ENCODE assay signal across 7 cellular contexts in the genomic region with DNA sequence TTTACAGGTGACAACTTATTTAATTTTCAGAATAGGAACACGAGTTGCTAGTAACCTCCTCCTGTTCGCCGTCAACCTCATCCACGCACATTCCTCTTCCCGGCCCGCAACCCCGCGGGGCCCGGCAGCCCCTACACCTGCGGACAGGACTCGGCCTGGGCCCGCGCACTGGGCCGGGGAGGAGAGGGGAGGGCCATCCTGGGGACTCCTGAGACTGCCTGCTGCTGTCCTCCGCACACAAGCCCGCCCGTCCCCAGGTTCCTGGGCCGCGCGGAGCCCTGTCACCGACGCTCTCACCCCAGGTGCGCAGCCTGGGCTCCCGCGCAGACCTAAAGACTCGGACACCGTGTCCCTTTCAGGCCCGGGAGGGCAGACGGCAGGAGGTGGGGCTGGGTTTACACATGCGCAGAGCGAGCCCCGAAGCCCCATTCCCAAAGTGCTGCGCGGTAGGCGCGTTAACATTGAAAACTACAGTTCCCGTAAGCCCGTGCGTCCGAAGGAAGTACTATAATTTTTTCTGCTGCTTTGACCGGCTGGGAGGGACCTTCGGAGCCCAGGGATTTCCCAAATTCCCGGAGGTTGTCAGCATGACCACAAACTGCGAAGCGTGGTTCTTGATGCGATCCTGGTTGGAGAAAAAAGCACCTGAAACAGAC.
DNase-seq lines count a peak whose midpoint lies in the region; ATAC-seq and TF ChIP-seq lines count a peak whose summit lies in the region.
"Not testable (repeated sequence)": the region's sequence is repeated elsewhere in the genome, so short reads cannot be mapped to it uniquely, and the experiment has no call there.

No MANE protein-coding gene starts in this region.

- not testable (repeated sequence) for H3K27me3 Mint-ChIP-seq in MCF 10A (ENCODE audit: insufficient read depth, unreplicated experiment)

- H3K4me3 ChIP-seq in WERI-Rb-1 (ENCODE audit: low read depth, low read length), result peak overlapping the region; percentile 48
- peak overlapping the region; percentile 49 for H3K4me3 ChIP-seq in iPS-18a (ENCODE audit: low read length)
- H3K4me3 ChIP-seq in skeletal muscle cell (ENCODE audit: low read depth, low read length), result peak overlapping the region; percentile 47

- H3K27ac ChIP-seq in WERI-Rb-1; iPS-18a (ENCODE audit: low read length): not testable (repeated sequence)

- H3K4me1 Mint-ChIP-seq in MCF 10A (ENCODE audit: insufficient read depth, unreplicated experiment), result not testable (repeated sequence)

- intact Hi-C loops in MCF 10A (cut with micrococcal nuclease), result not testable (repeated sequence)

- not testable (repeated sequence) for H3K36me3 ChIP-seq in WERI-Rb-1; iPS-18a (ENCODE audit: control insufficient read depth, low read depth, low read length)

- DNase-seq in NCI-H2227 (lab: John Stamatoyannopoulos, UW; ENCODE audit: unreplicated experiment) (peak; percentile 82), WERI-Rb-1 (peak; percentile 91), MCF 10A (ENCODE audit: unreplicated experiment) (peak; percentile 85)
- DNase-seq in skeletal muscle cell (ENCODE audit: low read depth), result not testable (repeated sequence)

- not testable (repeated sequence) for BruUV-seq in MCF 10A (replicated peaks; lab: Mats Ljungman, UMichigan)

- H3K4me1 ChIP-seq in iPS-18a (ENCODE audit: control insufficient read depth, low read depth, low read length), result not testable (repeated sequence)

- H3K9ac ChIP-seq in iPS-18a (ENCODE audit: low read length), result not testable (repeated sequence)

- not testable (repeated sequence) for TF ChIP-seq CTCF in WERI-Rb-1 (IDR thresholded peaks at IDR 0.05; ENCODE audit: low read depth, low read length); MCF 10A (IDR thresholded peaks at IDR 0.05; ENCODE audit: unreplicated experiment)

- peak overlapping the region; percentile 97 for H3K27ac Mint-ChIP-seq in MCF 10A (ENCODE audit: low read depth, unreplicated experiment)

- CTCF ChIA-PET in MCF 10A (lab: Yijun Ruan, JAX), result not testable (repeated sequence)

- H3K9me3 ChIP-seq in WERI-Rb-1 (ENCODE audit: severe bottlenecking); iPS-18a (ENCODE audit: control insufficient read depth, low read depth, low read length): not testable (repeated sequence)

- not testable (repeated sequence) for H3K9me3 Mint-ChIP-seq in MCF 10A (ENCODE audit: unreplicated experiment)

- POLR2A ChIA-PET in MCF 10A (lab: Yijun Ruan, JAX), result not testable (repeated sequence)

- not testable (repeated sequence) for H3K36me3 Mint-ChIP-seq in MCF 10A (ENCODE audit: insufficient read depth, unreplicated experiment)

- ATAC-seq in GM19023 (IDR thresholded peaks at IDR 0.05; ENCODE audit: unreplicated experiment) (peak; percentile 98), HG03196 (IDR thresholded peaks at IDR 0.05; ENCODE audit: unreplicated experiment) (peak; percentile 99)

- H3K4me3 Mint-ChIP-seq in MCF 10A (ENCODE audit: unreplicated experiment), result peak overlapping the region; percentile 89

- H3K27me3 ChIP-seq in WERI-Rb-1 (ENCODE audit: insufficient read depth, low read depth, severe bottlenecking); iPS-18a (ENCODE audit: control insufficient read depth, insufficient read depth, low read length): not testable (repeated sequence)
